ENCODE assay signal across 17 cellular contexts in the genomic region with DNA sequence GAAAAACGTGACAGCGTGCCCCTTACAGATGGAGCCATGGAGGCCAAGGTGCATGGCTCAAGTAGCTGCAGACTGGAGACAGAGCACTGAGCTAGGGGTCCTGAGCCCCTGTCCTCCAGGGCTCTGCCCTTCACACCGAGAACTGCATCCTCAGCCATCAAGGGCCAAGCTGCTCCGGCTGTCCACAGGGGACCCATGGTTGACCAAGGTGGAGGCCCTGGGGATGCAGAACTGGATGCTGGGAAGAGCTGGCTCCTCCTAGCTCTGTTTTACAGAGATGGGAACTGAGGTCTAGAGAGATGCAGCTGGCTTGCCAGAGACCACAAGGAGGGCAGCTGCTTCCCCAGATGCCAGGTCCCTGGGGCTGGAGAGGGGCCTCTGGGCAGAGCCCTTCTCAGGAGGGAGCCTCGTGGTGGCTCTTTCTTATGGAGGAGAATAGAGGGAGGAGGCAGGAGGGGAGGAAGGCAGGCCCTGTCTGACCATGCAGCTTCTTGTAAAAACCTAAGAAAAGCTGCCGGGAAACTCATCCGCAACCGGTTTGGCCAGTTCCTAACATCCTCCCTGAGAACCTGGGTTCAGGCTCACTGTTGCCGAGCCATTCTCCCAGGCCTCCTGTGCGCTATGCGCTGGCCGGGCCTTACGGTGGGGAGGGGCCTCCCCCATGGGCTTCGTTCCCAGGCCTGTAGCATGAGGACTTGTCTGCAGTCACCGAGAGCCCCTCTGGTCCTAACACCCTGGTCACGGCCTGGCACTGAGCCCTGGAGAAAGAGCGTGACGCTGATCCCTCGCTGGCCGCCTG.
DNase-seq lines count a peak whose midpoint lies in the region; ATAC-seq, FAIRE-seq and TF ChIP-seq lines count a peak whose summit lies in the region.
"Had no signal": no experiment of that assay in that cellular context is flagged by ENCODE, and none has a peak within 500 bp of the region (broad histone marks: within the 10 kb centered on the region; RNA-seq: fewer than 3 reads in every experiment).

No MANE protein-coding gene starts in this region.

- H3K23me2 ChIP-seq in H1 (ENCODE audit: low read depth, low read length) = no peaks in the 10 kb centered on the region; the same call in 1 of the 2 replicates

- H2BK15ac ChIP-seq in H1 (ENCODE audit: low read length) = peak overlapping the region; percentile 36; the same call in 1 of the 2 replicates

- POLR2A ChIA-PET in MCF 10A (lab: Yijun Ruan, JAX) (interaction anchor here (1.0 kb wide), 1 partner anchor 15 kb away, joined by 5 read pairs; no protein-coding TSS in a partner anchor), H1 (lab: Charles Lee; ENCODE audit: partially characterized antibody) (interaction anchor here (1.0 to 2.0 kb wide), 3 partner anchors 9 to 63 kb away, joined by 3 to 5 read pairs (median 3); no protein-coding TSS in a partner anchor)

- 48% methylated on average over 18 of the region's 20 CpGs; no CpG with 5 or more reads in 1 of the 2 experiments for WGBS in H1 (ENCODE audit: extremely low coverage in 1 of 2, insufficient coverage in 1 of 2, insufficient read length in 1 of 2, insufficient replicate concordance in 2 of 2, low coverage in 1 of 2, low lambda C conversion rate in 2 of 2, missing lambda C conversion rate in 1 of 2), 2 experiments

- DNase-seq in breast epithelium (ENCODE audit: low spot score in 2 of 2) (peak; percentile 76 to 82), MCF 10A (ENCODE audit: unreplicated experiment) (no peak), H1 (ENCODE audit: low read depth in 1 of 2, low spot score in 2 of 2) (peak in 1 of 2 experiments; percentile 79), left lung (peak; percentile 66 to 82), vagina (ENCODE audit: extremely low spot score in 2 of 2) (no peak), GM13976 (ENCODE audit: low spot score) (no peak), NCI-H2171 treated with DMSO at 0.1 percent for 48 hours (lab: John Stamatoyannopoulos, UW) (no peak)
- DNase-seq: GM23248; NCI-H1092; SHP77; stimulated activated CD4-positive, alpha-beta T cell treated with anti-CD3 and anti-CD28 coated beads, Interleukin-12 subunit alpha, Interleukin-12 subunit beta, amount 100 ng/mL, for 4 hours had no signal

- no peaks in the 10 kb centered on the region for H3K79me2 ChIP-seq in H1 (ENCODE audit: control insufficient read depth in 1 of 2, insufficient read depth in 2 of 2, low read length in 2 of 2)

- intact Hi-C loops in breast epithelium (cut with DNase I; ENCODE audit: low total_unique reads) = no loop called here
- intact Hi-C loops in MCF 10A (cut with micrococcal nuclease) = no loop called here
- intact Hi-C loops in left lung (cut with DNase I) = no loop called here
- intact Hi-C loops in vagina (cut with DNase I) = no loop called here

- no peaks in the 10 kb centered on the region for H3K79me1 ChIP-seq in H1 (ENCODE audit: low read depth, low read length)

- no peak overlapping the region; a peak in 1 of 7 replicates for H3K9ac ChIP-seq in H1 (replicated peaks in 1 of 4; ENCODE audit: extremely low read depth in 1 of 4, low read depth in 3 of 4, low read length in 3 of 4)
- H3K9ac ChIP-seq: GM23248 had no signal

- H3K27me3 Mint-ChIP-seq in MCF 10A (ENCODE audit: insufficient read depth, unreplicated experiment) = peaks cover 11% of the 10 kb centered on the region
- H3K27me3 Mint-ChIP-seq: type B pancreatic cell had no signal

- in situ Hi-C loops in GM13976 (cut with MboI; ENCODE audit: low sequenced_read_pairs, unreplicated experiment) = no loop called here

- peak overlapping the region; percentile 73 for H2AFZ ChIP-seq in H1 (ENCODE audit: low read length)
- H2AFZ ChIP-seq: GM23248 had no signal

- CTCF ChIA-PET in MCF 10A (lab: Yijun Ruan, JAX) = interaction anchor here (0.6 to 1.6 kb wide), 2 partner anchors 33 to 164 kb away, joined by 4 to 6 read pairs; no protein-coding TSS in a partner anchor
- CTCF ChIA-PET in H1 (lab: Charles Lee; ENCODE audit: partially characterized antibody) = interaction anchor here (0.8 to 6.6 kb wide), 7 partner anchors 11 to 251 kb away, joined by 3 to 39 read pairs (median 5); no protein-coding TSS in a partner anchor

- H3K9me3 Mint-ChIP-seq in MCF 10A (ENCODE audit: unreplicated experiment) = no peaks in the 10 kb centered on the region
- H3K9me3 Mint-ChIP-seq: activated naive CD4-positive, alpha-beta T cell treated with anti-CD3 and anti-CD28 coated beads, Interleukin-2, amount 50 U/mL, for 24 hours; type B pancreatic cell had no signal

- H3K56ac ChIP-seq in H1 (replicated peaks; ENCODE audit: insufficient read length, low read depth, low read length) = peak overlapping the region; percentile 1

- peak overlapping the region; percentile 68 for H4K5ac ChIP-seq in H1 (ENCODE audit: insufficient read length, low read depth, low read length)

- TF ChIP-seq RAD21 in H1 (IDR thresholded peaks at IDR 0.05 in 1 of 2, conservative IDR thresholded peaks at IDR 0.05 in 1 of 2; ENCODE audit: low read depth in 2 of 2, low read length in 2 of 2) = peak in 1 of 2 experiments; percentile 14; a peak in 1 of 4 replicates

- peaks cover 3 to 8% of the 10 kb centered on the region in 2 donors for H3K4me1 ChIP-seq in breast epithelium
- peaks cover 0 to 20% (median 13%) of the 10 kb centered on the region in 4 experiments; a peak in 6 of 7 replicates for H3K4me1 ChIP-seq in H1 (replicated peaks in 1 of 4; ENCODE audit: control insufficient read depth in 3 of 4, insufficient read depth in 4 of 4, low read length in 3 of 4)
- H3K4me1 ChIP-seq in left lung = peaks cover 0 to 4% of the 10 kb centered on the region in 2 donors
- peaks cover 39% of the 10 kb centered on the region for H3K4me1 ChIP-seq in vagina

- no peak for TF ChIP-seq POLR2A in breast epithelium (IDR thresholded peaks at IDR 0.05)
- TF ChIP-seq POLR2A in H1 (IDR thresholded peaks at IDR 0.05; ENCODE audit: control extremely low read depth in 1 of 2, low read depth in 2 of 2, low read length in 2 of 2) = 0 out of 3 replicates have a peak, but pooled peaks of 1 of the 2 experiments have one; percentile 42
- no peak for TF ChIP-seq POLR2A in vagina (IDR thresholded peaks at IDR 0.05)

- peak overlapping the region; percentile 82; the same call in 1 of the 2 replicates for H4K8ac ChIP-seq in H1 (ENCODE audit: extremely low read depth, insufficient read depth, low read length)

- BruUV-seq in MCF 10A (replicated peaks; lab: Mats Ljungman, UMichigan) = no TSS peak

- H3K4ac ChIP-seq in H1 (replicated peaks; ENCODE audit: insufficient read length, low read depth, low read length) = peak overlapping the region; percentile 75

- no peaks in the 10 kb centered on the region for H3K9me3 ChIP-seq in breast epithelium
- H3K9me3 ChIP-seq in H1 (ENCODE audit: insufficient read depth in 2 of 2, low read depth in 1 of 2, low read length in 1 of 2) = no peaks in the 10 kb centered on the region
- no peaks in the 10 kb centered on the region for H3K9me3 ChIP-seq in left lung
- H3K9me3 ChIP-seq in vagina = no peaks in the 10 kb centered on the region

- TF ChIP-seq CTCF in breast epithelium (IDR thresholded peaks at IDR 0.05) (no peak), MCF 10A (IDR thresholded peaks at IDR 0.05; ENCODE audit: unreplicated experiment) (no peak), H1 (IDR thresholded peaks at IDR 0.05; ENCODE audit: control extremely low read depth in 1 of 3, insufficient read depth in 1 of 3, low read depth in 1 of 3, low read length in 3 of 3) (no peak), left lung (IDR thresholded peaks at IDR 0.05) (no peak), vagina (IDR thresholded peaks at IDR 0.05) (no peak), GM13976 (IDR thresholded peaks at IDR 0.05; ENCODE audit: borderline replicate concordance, control extremely low read depth, extremely low read depth, insufficient read depth, missing control alignments) (no peak)

- no peak for TF ChIP-seq EP300 in H1 (IDR thresholded peaks at IDR 0.05; ENCODE audit: borderline replicate concordance in 1 of 2, low read depth in 2 of 2, low read length in 2 of 2)

- no peak overlapping the region for H3K23ac ChIP-seq in H1 (ENCODE audit: insufficient read length)

- peak overlapping the region; percentile 45; the same call in 1 of the 2 replicates for H2AK5ac ChIP-seq in H1 (ENCODE audit: low read depth, low read length)

- H3K4me2 ChIP-seq in H1 (ENCODE audit: insufficient read depth in 1 of 2, low read depth in 2 of 2, low read length in 2 of 2) = peak overlapping the region; percentile 35 to 38; a peak in 2 of 4 replicates

- no peak overlapping the region for H3K14ac ChIP-seq in H1 (ENCODE audit: insufficient read length)

- H2BK12ac ChIP-seq in H1 (ENCODE audit: low read depth, low read length) = peak overlapping the region; percentile 53

- H3K4me3 ChIP-seq in breast epithelium = no peak overlapping the region
- no peak overlapping the region for H3K4me3 ChIP-seq in H1 (ENCODE audit: extremely low read depth in 1 of 4, insufficient read depth in 2 of 4, low read depth in 3 of 4, low read length in 4 of 4)
- no peak overlapping the region for H3K4me3 ChIP-seq in left lung
- H3K4me3 ChIP-seq in vagina = no peak overlapping the region
- H3K4me3 ChIP-seq: GM23248 had no signal

- H2BK5ac ChIP-seq in H1 (ENCODE audit: low read depth, low read length) = peak overlapping the region; percentile 74; the same call in 1 of the 2 replicates

- ATAC-seq in left lung (peak; percentile 93), GM18909 (IDR thresholded peaks at IDR 0.05; ENCODE audit: poor library complexity, unreplicated experiment) (no peak)

- H3K27me3 ChIP-seq in breast epithelium (peaks cover 0 to 13% of the 10 kb centered on the region in 2 donors), H1 (replicated peaks in 1 of 4; ENCODE audit: control insufficient read depth in 3 of 4, extremely low read depth in 1 of 4, insufficient read depth in 3 of 4, low read length in 3 of 4) (peaks cover 0 to 5% (median under 1%) of the 10 kb centered on the region in 4 experiments; a peak in 3 of 7 replicates), left lung (peaks cover 0 to 51% of the 10 kb centered on the region in 2 donors), vagina (no peaks in the 10 kb centered on the region)

- no peaks in the 10 kb centered on the region for H3K36me3 Mint-ChIP-seq in MCF 10A (ENCODE audit: insufficient read depth, unreplicated experiment)
- H3K36me3 Mint-ChIP-seq: activated naive CD4-positive, alpha-beta T cell treated with anti-CD3 and anti-CD28 coated beads, Interleukin-2, amount 50 U/mL, for 24 hours; type B pancreatic cell had no signal

- H3K27ac ChIP-seq in breast epithelium (peak overlapping the region; percentile 86 to 92), H1 (ENCODE audit: low read depth, low read length) (no peak overlapping the region), left lung (no peak overlapping the region), vagina (peak overlapping the region; percentile 16)
- H3K27ac ChIP-seq: GM23248 had no signal

- H4K91ac ChIP-seq in H1 (replicated peaks; ENCODE audit: insufficient read length, low read length) = peak overlapping the region; percentile 96

- no peak overlapping the region for H3K27ac Mint-ChIP-seq in MCF 10A (ENCODE audit: low read depth, unreplicated experiment)
- H3K27ac Mint-ChIP-seq: activated naive CD4-positive, alpha-beta T cell treated with anti-CD3 and anti-CD28 coated beads, Interleukin-2, amount 50 U/mL, for 24 hours; type B pancreatic cell had no signal

- H3K4me3 Mint-ChIP-seq in MCF 10A (ENCODE audit: unreplicated experiment) = no peak overlapping the region
- H3K4me3 Mint-ChIP-seq: activated naive CD4-positive, alpha-beta T cell treated with anti-CD3 and anti-CD28 coated beads, Interleukin-2, amount 50 U/mL, for 24 hours; type B pancreatic cell had no signal

- no peaks in the 10 kb centered on the region for H3K4me1 Mint-ChIP-seq in MCF 10A (ENCODE audit: insufficient read depth, unreplicated experiment)
- H3K4me1 Mint-ChIP-seq: activated naive CD4-positive, alpha-beta T cell treated with anti-CD3 and anti-CD28 coated beads, Interleukin-2, amount 50 U/mL, for 24 hours had no signal

- no peaks in the 10 kb centered on the region for H3K36me3 ChIP-seq in breast epithelium
- no peaks in the 10 kb centered on the region for H3K36me3 ChIP-seq in H1 (ENCODE audit: control insufficient read depth in 2 of 4, insufficient read depth in 4 of 4, low read length in 3 of 4)
- H3K36me3 ChIP-seq in left lung = no peaks in the 10 kb centered on the region
- H3K36me3 ChIP-seq in vagina = no peaks in the 10 kb centered on the region

- H3K18ac ChIP-seq in H1 (ENCODE audit: extremely low read depth, low read length) = peak overlapping the region; percentile 81

- H2BK20ac ChIP-seq in H1 (ENCODE audit: low read length) = peak overlapping the region; percentile 29

- FAIRE-seq in H1 (lab: Jason Lieb, UNC) = no peak
- FAIRE-seq: A204.1, D721Med, islet of Langerhans had no signal

- peaks cover 0 to 2% of the 10 kb centered on the region in 2 experiments for H4K20me1 ChIP-seq in H1 (replicated peaks in 1 of 2; ENCODE audit: control insufficient read depth in 1 of 2, insufficient read depth in 2 of 2, low read length in 2 of 2)

- peak overlapping the region; percentile 18 for H2BK120ac ChIP-seq in H1 (replicated peaks; ENCODE audit: low read depth, low read length)

Comparison
In these comparisons a context has a peak if more than half of its experiments do, and no peak if none do; other contexts are left out.
1. DNase-seq: peak in breast epithelium (2 of 2) and left lung (2 of 2); none in MCF 10A (single experiment), vagina (0 of 2), GM13976 (single experiment) and NCI-H2171 treated with DMSO at 0.1 percent for 48 hours (single experiment).
2. H3K27ac ChIP-seq: peak in breast epithelium (2 of 2) and vagina (single experiment); none in H1 (single experiment) and left lung (0 of 2).